In genomic region chr15:90265271-90266060, GRCh38 we compare ENCODE assay signal across 8 cellular contexts. TPM values are rescaled to one million over a fixed set of nuclear protein-coding genes. Genes with fewer than 3 reads are reported as not detected.
DNase-seq lines count a peak whose midpoint lies in the region; ATAC-seq and TF ChIP-seq lines count a peak whose summit lies in the region.

Gene NGRN (plus strand): TSS chr15:90265672. CDS start chr15:90265713, 41 bp downstream.

- peak; percentile 91 for ATAC-seq in GM18909 (IDR thresholded peaks at IDR 0.05; ENCODE audit: poor library complexity, unreplicated experiment)
- peak; percentile 90 for ATAC-seq in HG03159 (IDR thresholded peaks at IDR 0.05; ENCODE audit: unreplicated experiment)

- H3K27ac ChIP-seq in WERI-Rb-1 (peak within 1 kb of the TSS; percentile 96), breast epithelium (peak within 1 kb of the TSS; percentile 94 to 95), iPS-20b (ENCODE audit: low read length) (peak within 1 kb of the TSS; percentile 99), skin epidermis (peak within 1 kb of the TSS; percentile 76 to 97 (median 92))

- TF ChIP-seq POLR2A in breast epithelium (IDR thresholded peaks at IDR 0.05) = peak; percentile 85

- H3K9me3 ChIP-seq in WERI-Rb-1 (ENCODE audit: severe bottlenecking) (no peaks in the 10 kb centered on the region), breast epithelium (no peaks in the 10 kb centered on the region), iPS-20b (ENCODE audit: insufficient read depth, low read depth, low read length) (no peaks in the 10 kb centered on the region)

- TF ChIP-seq CTCF in WERI-Rb-1 (IDR thresholded peaks at IDR 0.05; ENCODE audit: low read depth, low read length) (no peak), breast epithelium (IDR thresholded peaks at IDR 0.05) (no peak)

- H3K27me3 ChIP-seq in WERI-Rb-1 (ENCODE audit: insufficient read depth, low read depth, severe bottlenecking) (no peaks in the 10 kb centered on the region), breast epithelium (no peaks in the 10 kb centered on the region), iPS-20b (ENCODE audit: insufficient read depth, low read length) (no peaks in the 10 kb centered on the region)

- H3K36me3 ChIP-seq in WERI-Rb-1 = peaks cover 31% of the 10 kb centered on the region
- H3K36me3 ChIP-seq in breast epithelium = no peaks in the 10 kb centered on the region
- peaks cover 32% of the 10 kb centered on the region for H3K36me3 ChIP-seq in iPS-20b (ENCODE audit: insufficient read depth, low read depth, low read length)

- H3K4me1 ChIP-seq in breast epithelium = peaks cover 0 to 20% of the 10 kb centered on the region in 2 donors
- H3K4me1 ChIP-seq in iPS-20b (ENCODE audit: insufficient read depth, low read length) = peaks cover 10% of the 10 kb centered on the region

- DNase-seq in AG08395 (ENCODE audit: low spot score) (peak; percentile 90), NCI-H2227 (lab: John Stamatoyannopoulos, UW; ENCODE audit: unreplicated experiment) (peak; percentile 87), WERI-Rb-1 (peak; percentile 90), breast epithelium (ENCODE audit: low spot score in 2 of 2) (peak; percentile 87 to 89)

- intact Hi-C loops in breast epithelium (cut with DNase I; ENCODE audit: low total_unique reads) = no loop called here

- peak within 1 kb of the TSS; percentile 83 for H3K4me3 ChIP-seq in WERI-Rb-1 (ENCODE audit: low read depth, low read length)
- H3K4me3 ChIP-seq in breast epithelium = peak within 1 kb of the TSS; percentile 62 to 88 (median 87)
- H3K4me3 ChIP-seq in iPS-20b (ENCODE audit: low read length) = peak within 1 kb of the TSS; percentile 100
- H3K4me3 ChIP-seq in skin epidermis = peak within 1 kb of the TSS; percentile 52 to 86 (median 65)

- H3K9ac ChIP-seq in iPS-20b (ENCODE audit: low read depth, low read length) = peak within 1 kb of the TSS; percentile 99

RNA-seq across cellular contexts. Expression of gene NGRN, which starts in this region (rescaled TPM):
- total RNA-seq in breast epithelium = 10 to 100 TPM; 67.7 to 99.1 (median 87.2) TPM

Comparison
In these comparisons a context has a peak if more than half of its experiments do, and no peak if none do; other contexts are left out.
1. Peak in every context shown above with its lines: DNase-seq, ATAC-seq, H3K4me3 ChIP-seq and H3K27ac ChIP-seq.